ENCODE assay signal across 13 cellular contexts in genomic region chr14:32571995-32572866, GRCh38.
DNase-seq lines count a peak whose midpoint lies in the region; ATAC-seq, FAIRE-seq and TF ChIP-seq lines count a peak whose summit lies in the region.
"Had no signal": no experiment of that assay in that cellular context is flagged by ENCODE, and none has a peak within 500 bp of the region (broad histone marks: within the 10 kb centered on the region; RNA-seq: fewer than 3 reads in every experiment).

No MANE protein-coding gene starts in this region.

- TF ChIP-seq CTCF in right lobe of liver (IDR thresholded peaks at IDR 0.05) (no peak), PC-9 (conservative IDR thresholded peaks at IDR 0.05) (no peak)

- intact Hi-C loops in right lobe of liver (cut with DNase I) = loop anchor here in 1 of 2 donors (10.0 kb wide), 1 partner anchor 1223 kb away; no protein-coding TSS in a partner anchor
- intact Hi-C loops in PC-9 (cut with micrococcal nuclease; ENCODE audit: unreplicated experiment) = loop anchor here (10.0 kb wide), 1 partner anchor 363 kb away; the partner anchor contains the start of gene NPAS3

- peak overlapping the region; percentile 45 to 81 (median 75) for H3K27ac ChIP-seq in right lobe of liver
- no peak overlapping the region for H3K27ac ChIP-seq in PC-9
- H3K27ac ChIP-seq: prostate gland, stomach had no signal

- POLR2A ChIA-PET in PC-9 (lab: Charles Lee; ENCODE audit: unreplicated experiment) = no interaction called here

- DNase-seq in H54 (ENCODE audit: insufficient read length, low spot score) = no peak
- DNase-seq in right lobe of liver = peak in 1 of 3 donors; percentile 71
- no peak for DNase-seq in stimulated activated CD4-positive, alpha-beta T cell treated with anti-CD3 and anti-CD28 coated beads, Interleukin-1b, Interleukin-23, amount 100 ng/mL, for 48 hours
- DNase-seq in COLO668 (lab: John Stamatoyannopoulos, UW; ENCODE audit: unreplicated experiment) = no peak
- no peak for DNase-seq in PC-9
- DNase-seq: effector CD8-positive, alpha-beta T cell; NCI-H2171 treated with DMSO at 0.1 percent for 48 hours; stomach had no signal

- no peaks in the 10 kb centered on the region for H3K27me3 ChIP-seq in right lobe of liver
- H3K27me3 ChIP-seq in PC-9 (ENCODE audit: insufficient read depth, low read depth) = no peaks in the 10 kb centered on the region
- H3K27me3 ChIP-seq: stomach had no signal

- no peak overlapping the region for H2AFZ ChIP-seq in PC-9

- no peaks in the 10 kb centered on the region for H3K9me2 ChIP-seq in PC-9 (ENCODE audit: insufficient read depth)

- no peaks in the 10 kb centered on the region for H4K20me1 ChIP-seq in PC-9 (ENCODE audit: insufficient read depth)

- H3K36me3 ChIP-seq in right lobe of liver (no peaks in the 10 kb centered on the region), PC-9 (ENCODE audit: low read depth) (no peaks in the 10 kb centered on the region)
- H3K36me3 ChIP-seq: prostate gland, stomach had no signal

- H3K79me2 ChIP-seq in PC-9 (ENCODE audit: low read depth) = no peaks in the 10 kb centered on the region

- BruUV-seq in PC-9 (replicated peaks; lab: Mats Ljungman, UMichigan) = no TSS peak

- no peaks in the 10 kb centered on the region for H3K9me3 ChIP-seq in right lobe of liver
- H3K9me3 ChIP-seq in PC-9 (ENCODE audit: insufficient read depth, low read depth) = no peaks in the 10 kb centered on the region
- H3K9me3 ChIP-seq: prostate gland, stomach had no signal

- H3K4me1 ChIP-seq in right lobe of liver (peaks cover 0 to 45% (median 9%) of the 10 kb centered on the region in 4 donors), PC-9 (replicated peaks; ENCODE audit: insufficient read depth) (peaks cover 9% of the 10 kb centered on the region)
- H3K4me1 ChIP-seq: prostate gland had no signal

- 26% methylated on average over 7 of the region's 7 CpGs for WGBS in right lobe of liver (ENCODE audit: insufficient coverage, low coverage, low lambda C conversion rate, missing lambda C conversion rate)

- ATAC-seq in GM18909 (IDR thresholded peaks at IDR 0.05; ENCODE audit: poor library complexity, unreplicated experiment) (peak; percentile 73), HG03460 (IDR thresholded peaks at IDR 0.05; ENCODE audit: unreplicated experiment) (peak; percentile 65), right lobe of liver (peak; percentile 72 to 87 (median 76)), GM21360 (IDR thresholded peaks at IDR 0.05; ENCODE audit: unreplicated experiment) (no peak)

- peak; percentile 86 for FAIRE-seq in H54 (lab: Jason Lieb, UNC)
- FAIRE-seq: G401.6 had no signal

- no peaks in the 10 kb centered on the region for H3F3A ChIP-seq in PC-9 (ENCODE audit: insufficient read depth, low read depth)

- H3K4me2 ChIP-seq in PC-9 = no peak overlapping the region

- H3K4me3 ChIP-seq in right lobe of liver (peak overlapping the region; percentile 4 to 27 (median 9)), PC-9 (no peak overlapping the region)
- H3K4me3 ChIP-seq: prostate gland, stomach had no signal

- CTCF ChIA-PET in PC-9 (lab: Charles Lee) = no interaction called here

- TF ChIP-seq POLR2A in H54 (IDR thresholded peaks at IDR 0.05; ENCODE audit: low read depth, low read length) (no peak), right lobe of liver (IDR thresholded peaks at IDR 0.05) (peak; percentile 39)
